ENCODE assay signal across 15 cellular contexts in the genomic region with DNA sequence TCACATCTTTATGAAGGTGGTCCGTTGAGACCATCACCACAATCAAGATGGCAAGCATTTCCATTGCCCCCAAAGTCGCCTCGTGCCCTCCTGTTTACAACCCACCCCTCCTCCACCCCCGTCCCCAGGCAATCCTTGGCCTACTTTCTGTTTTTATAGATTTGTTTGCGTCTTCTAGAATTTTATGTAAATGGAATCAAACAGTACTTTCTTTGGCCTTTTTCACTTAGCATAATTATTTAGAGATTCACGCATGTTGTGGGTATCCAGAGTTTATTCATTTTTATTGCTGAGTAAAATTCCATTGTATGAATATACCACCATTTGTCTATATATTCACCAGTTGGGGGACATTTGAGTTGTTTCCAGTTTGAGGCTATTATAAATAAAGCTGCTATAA.
DNase-seq lines count a peak whose midpoint lies in the region; ATAC-seq, FAIRE-seq and TF ChIP-seq lines count a peak whose summit lies in the region.
"Had no signal": no experiment of that assay in that cellular context is flagged by ENCODE, and none has a peak within 500 bp of the region (broad histone marks: within the 10 kb centered on the region; RNA-seq: fewer than 3 reads in every experiment).

No MANE protein-coding gene starts in this region.

- no peak for TF ChIP-seq RAD21 in IMR-90 (IDR thresholded peaks at IDR 0.05; ENCODE audit: low read length)
- TF ChIP-seq RAD21 in K562 (CRISPR knock-in tag; conservative IDR thresholded peaks at IDR 0.05 in 1 of 2, IDR thresholded peaks at IDR 0.05 in 1 of 2): no peak

- H4K8ac ChIP-seq in IMR-90 (ENCODE audit: low read depth in 2 of 2, low read length in 2 of 2) (peak overlapping the region in 1 of 2 experiments; percentile 17; a peak in 2 of 4 replicates), mesenchymal stem cell (ENCODE audit: low read length) (no peak overlapping the region)

- TF ChIP-seq EP300 in K562 (IDR thresholded peaks at IDR 0.05; ENCODE audit: low read length): no peak

- no peak overlapping the region for H2AFZ ChIP-seq in IMR-90 (replicated peaks; ENCODE audit: low read length, poor library complexity)
- H2AFZ ChIP-seq in K562 (ENCODE audit: low read depth, low read length): no peak overlapping the region
- no peak overlapping the region for H2AFZ ChIP-seq in mesenchymal stem cell (ENCODE audit: low read depth, low read length)
- H2AFZ ChIP-seq: GM23338 had no signal

- H2AK5ac ChIP-seq in IMR-90 (ENCODE audit: low read depth, low read length) (no peak overlapping the region), mesenchymal stem cell (ENCODE audit: low read length, severe bottlenecking) (no peak overlapping the region)

- BruUV-seq in IMR-90 (replicated peaks; lab: Mats Ljungman, UMichigan): no TSS peak
- no TSS peak for BruUV-seq in K562 (replicated peaks; lab: Mats Ljungman, UMichigan)

- H2AK9ac ChIP-seq in IMR-90 (replicated peaks; ENCODE audit: low read depth, low read length, poor library complexity): no peak overlapping the region

- H3K4me1 ChIP-seq in IMR-90 (ENCODE audit: control insufficient read depth, insufficient read depth, low read length) (peaks cover 15% of the 10 kb centered on the region), K562 (replicated peaks in 1 of 2; ENCODE audit: control insufficient read depth in 2 of 2, insufficient read depth in 2 of 2, low read length in 2 of 2) (peaks cover 28 to 29% of the 10 kb centered on the region in 2 experiments), mesenchymal stem cell (ENCODE audit: control insufficient read depth, insufficient read depth, low read depth, low read length) (peaks cover 4% of the 10 kb centered on the region)

- H2BK12ac ChIP-seq in mesenchymal stem cell (ENCODE audit: low read length in 2 of 2): no peak overlapping the region

- H3K9ac ChIP-seq in IMR-90 (ENCODE audit: low read depth, low read length) (no peak overlapping the region), K562 (ENCODE audit: insufficient read depth in 1 of 2, low read depth in 2 of 2, low read length in 2 of 2) (no peak overlapping the region), mesenchymal stem cell (ENCODE audit: low read length) (no peak overlapping the region)

- in situ Hi-C loops in IMR-90 (cut with MboI; ENCODE audit: low sequenced_read_pairs) (no loop called here), K562 (cut with MboI) (no loop called here)

- H4K91ac ChIP-seq in IMR-90 (ENCODE audit: insufficient read depth, low read depth, low read length) (no peak overlapping the region), mesenchymal stem cell (ENCODE audit: low read length) (no peak overlapping the region)

- FAIRE-seq in K562 (lab: Jason Lieb, UNC): no peak
- FAIRE-seq: D721Med, H54 had no signal

- dilution Hi-C loops in IMR-90 (cut with HindIII; ENCODE audit: low sequenced_read_pairs, unreplicated experiment): no loop called here

- H3K4me2 ChIP-seq in IMR-90 (ENCODE audit: low read depth, low read length): no peak overlapping the region
- H3K4me2 ChIP-seq in K562 (ENCODE audit: insufficient read depth, low read length): no peak overlapping the region
- no peak overlapping the region for H3K4me2 ChIP-seq in mesenchymal stem cell (ENCODE audit: low read length, poor library complexity, severe bottlenecking)
- H3K4me2 ChIP-seq: GM23338 had no signal

- no peak overlapping the region; the same call in 1 of the 2 replicates for H3K4ac ChIP-seq in IMR-90 (ENCODE audit: low read depth, low read length)
- no peak overlapping the region for H3K4ac ChIP-seq in mesenchymal stem cell (ENCODE audit: low read depth in 1 of 2, low read length in 2 of 2)

- ATAC-seq in IMR-90 (ENCODE audit: low read depth): peak; percentile 24
- ATAC-seq in K562: no peak
- no peak for ATAC-seq in GM19455 (IDR thresholded peaks at IDR 0.05; ENCODE audit: unreplicated experiment)
- no peak for ATAC-seq in GM21390 (IDR thresholded peaks at IDR 0.05; ENCODE audit: unreplicated experiment)
- ATAC-seq: GM23338 had no signal

- H3K14ac ChIP-seq in IMR-90 (replicated peaks; ENCODE audit: low read depth, low read length) (no peak overlapping the region), mesenchymal stem cell (ENCODE audit: low read length in 2 of 2) (no peak overlapping the region)

- POLR2A ChIA-PET in IMR-90 (lab: Charles Lee; ENCODE audit: unreplicated experiment) (no interaction called here), K562 (lab: Yijun Ruan, JAX) (interaction anchor here (1.2 kb wide), 1 partner anchor 9 kb away, joined by 7 read pairs; no protein-coding TSS in a partner anchor)

- no peak overlapping the region for H2BK20ac ChIP-seq in IMR-90 (ENCODE audit: low read depth, low read length)

- no peaks in the 10 kb centered on the region for H3K27me3 ChIP-seq in IMR-90 (ENCODE audit: control insufficient read depth, insufficient read depth, low read length)
- H3K27me3 ChIP-seq in K562 (ENCODE audit: control insufficient read depth in 2 of 2, insufficient read depth in 2 of 2, low read length in 2 of 2): no peaks in the 10 kb centered on the region
- H3K27me3 ChIP-seq in mesenchymal stem cell (ENCODE audit: control insufficient read depth in 1 of 2, insufficient read depth in 1 of 2, low read length in 2 of 2): peaks cover 0 to 32% of the 10 kb centered on the region in 2 experiments

- TF ChIP-seq POLR2A in IMR-90 (IDR thresholded peaks at IDR 0.05; ENCODE audit: low read depth, low read length): no peak
- TF ChIP-seq POLR2A in K562 (conservative IDR thresholded peaks at IDR 0.05): no peak

- H4K20me1 ChIP-seq in IMR-90 (ENCODE audit: insufficient read depth, low read length): no peaks in the 10 kb centered on the region
- no peaks in the 10 kb centered on the region for H4K20me1 ChIP-seq in K562 (replicated peaks; ENCODE audit: control insufficient read depth, insufficient read depth, low read length)

- no CpG with 5 or more reads among the region's 6 CpGs for WGBS in IMR-90 (ENCODE audit: extremely low coverage in 2 of 2, insufficient read length in 1 of 2), 2 experiments
- WGBS in K562 (ENCODE audit: insufficient coverage, low coverage, missing lambda C conversion rate): 88% methylated on average over 6 of the region's 6 CpGs
- WGBS in mesenchymal stem cell: 98% methylated on average over 3 of the region's 6 CpGs

- H3K4me3 ChIP-seq in IMR-90 (ENCODE audit: insufficient read depth, low read depth, low read length) (no peak overlapping the region), K562 (no peak overlapping the region), mesenchymal stem cell (ENCODE audit: insufficient read depth in 1 of 2, low read depth in 1 of 2, low read length in 2 of 2) (no peak overlapping the region)
- H3K4me3 ChIP-seq: GM23338 had no signal

- no peaks in the 10 kb centered on the region for H3K36me3 ChIP-seq in IMR-90 (ENCODE audit: control insufficient read depth, insufficient read depth, low read length)
- H3K36me3 ChIP-seq in K562 (ENCODE audit: control insufficient read depth, insufficient read depth, low read length): no peaks in the 10 kb centered on the region; the same call in 2 of the 3 replicates
- no peaks in the 10 kb centered on the region for H3K36me3 ChIP-seq in mesenchymal stem cell (ENCODE audit: control insufficient read depth in 1 of 2, insufficient read depth in 2 of 2, low read depth in 1 of 2, low read length in 2 of 2)

- TF ChIP-seq CTCF in IMR-90 (conservative IDR thresholded peaks at IDR 0.05; ENCODE audit: low read depth, low read length) (no peak), K562 (IDR thresholded peaks at IDR 0.05 in 2 of 3, conservative IDR thresholded peaks at IDR 0.05 in 1 of 3; ENCODE audit: insufficient read depth in 2 of 3, low read depth in 1 of 3, low read length in 3 of 3) (no peak)

- H3K79me2 ChIP-seq in K562 (ENCODE audit: control insufficient read depth, insufficient read depth, low read length): no peaks in the 10 kb centered on the region

- intact Hi-C loops in IMR-90 (cut with micrococcal nuclease): no loop called here
- intact Hi-C loops in K562 (cut with micrococcal nuclease): no loop called here

- H3K79me1 ChIP-seq in IMR-90 (ENCODE audit: low read depth in 1 of 2, low read length in 2 of 2): no peaks in the 10 kb centered on the region
- no peaks in the 10 kb centered on the region for H3K79me1 ChIP-seq in mesenchymal stem cell (replicated peaks; ENCODE audit: low read length, poor library complexity, severe bottlenecking)

- H2BK120ac ChIP-seq in IMR-90 (ENCODE audit: low read depth, low read length) (0 out of 2 replicates have a peak overlapping the region, but pooled peaks have one; percentile 48), mesenchymal stem cell (ENCODE audit: low read depth, low read length) (peak overlapping the region; percentile 23)

- peak overlapping the region; percentile 53; the same call in 1 of the 2 replicates for H4K5ac ChIP-seq in IMR-90 (ENCODE audit: low read depth, low read length)

- H3K56ac ChIP-seq in IMR-90 (ENCODE audit: extremely low read depth, insufficient read depth, low read length): no peak overlapping the region

- DNase-seq in IMR-90 (no peak), K562 (ENCODE audit: extremely low read depth in 1 of 4, low spot score in 3 of 4) (no peak), mesenchymal stem cell (no peak), NCI-H1417 treated with DMSO at 0.1 percent for 48 hours (lab: John Stamatoyannopoulos, UW) (no peak)
- DNase-seq: Caco-2; CD4-positive, alpha-beta T cell; DMS79 treated with DMSO at 0.1 percent for 48 hours; GF-D8; HCEC 1CT had no signal

- CTCF ChIA-PET in IMR-90 (lab: Yijun Ruan, JAX) (interaction anchor here (1.1 kb wide), 1 partner anchor 9 kb away, joined by 3 read pairs; no protein-coding TSS in a partner anchor), K562 (lab: Yijun Ruan, JAX; ENCODE audit: low intra/inter-chr PET ratio) (no interaction called here)

- peak overlapping the region; percentile 19; the same call in 1 of the 3 replicates for H2BK15ac ChIP-seq in IMR-90 (ENCODE audit: low read depth, low read length)
- H2BK15ac ChIP-seq in mesenchymal stem cell (ENCODE audit: low read depth, poor library complexity, severe bottlenecking): no peak overlapping the region

- H2BK5ac ChIP-seq in IMR-90 (ENCODE audit: low read depth, low read length, poor library complexity, severe bottlenecking) (no peak overlapping the region), mesenchymal stem cell (ENCODE audit: low read depth, low read length, poor library complexity, severe bottlenecking) (no peak overlapping the region)

- peaks cover 9% of the 10 kb centered on the region; the same call in 1 of the 2 replicates for H3K9me1 ChIP-seq in IMR-90 (ENCODE audit: insufficient read depth, low read length)
- no peaks in the 10 kb centered on the region for H3K9me1 ChIP-seq in K562 (ENCODE audit: control insufficient read depth, insufficient read depth, low read length)

- peak overlapping the region; percentile 57 for H3K18ac ChIP-seq in IMR-90 (ENCODE audit: low read depth, low read length)
- no peak overlapping the region for H3K18ac ChIP-seq in mesenchymal stem cell (ENCODE audit: low read depth in 1 of 2, low read length in 2 of 2)

- H3K23ac ChIP-seq in IMR-90 (ENCODE audit: low read depth, low read length) (no peak overlapping the region), mesenchymal stem cell (ENCODE audit: low read length in 2 of 2) (no peak overlapping the region)

- H3K27ac ChIP-seq in IMR-90 (ENCODE audit: insufficient read depth, low read length): peak overlapping the region; percentile 63; the same call in 1 of the 2 replicates
- no peak overlapping the region for H3K27ac ChIP-seq in K562 (ENCODE audit: extremely low read depth, low read depth, low read length)
- no peak overlapping the region for H3K27ac ChIP-seq in mesenchymal stem cell (ENCODE audit: low read length, poor library complexity, severe bottlenecking)
- H3K27ac ChIP-seq: C4-2B had no signal

- H3K9me3 ChIP-seq in IMR-90 (ENCODE audit: control insufficient read depth, insufficient read depth, low read length) (no peaks in the 10 kb centered on the region), K562 (replicated peaks; ENCODE audit: control insufficient read depth, insufficient read depth, low read depth, low read length) (no peaks in the 10 kb centered on the region), mesenchymal stem cell (ENCODE audit: control insufficient read depth, low read length) (no peaks in the 10 kb centered on the region)
- H3K9me3 ChIP-seq: Caco-2 had no signal
